Comparison of ENCODE assay signal across 10 cellular contexts in genomic region chrX:103657066-103657465, GRCh38. TPM values are rescaled to one million over a fixed set of nuclear protein-coding genes. Genes with fewer than 3 reads are reported as not detected.
"Had no signal": no experiment of that assay in that cellular context is flagged by ENCODE, and none has a peak within 500 bp of the region (broad histone marks: within the 10 kb centered on the region; RNA-seq: fewer than 3 reads in every experiment).

No MANE protein-coding gene starts in this region.

RNA-seq across cellular contexts. Expression of gene TMEM31, which starts 53.6 kb away (rescaled TPM):
- total RNA-seq: dermis blood vessel endothelial cell, esophagus squamous epithelium, glomerular endothelial cell, kidney epithelial cell, left lung, natural killer cell, right atrium auricular region, skeletal muscle tissue, thyroid gland, upper lobe of right lung had no signal
